Comparison of ENCODE assay signal across 9 cellular contexts in the genomic region with DNA sequence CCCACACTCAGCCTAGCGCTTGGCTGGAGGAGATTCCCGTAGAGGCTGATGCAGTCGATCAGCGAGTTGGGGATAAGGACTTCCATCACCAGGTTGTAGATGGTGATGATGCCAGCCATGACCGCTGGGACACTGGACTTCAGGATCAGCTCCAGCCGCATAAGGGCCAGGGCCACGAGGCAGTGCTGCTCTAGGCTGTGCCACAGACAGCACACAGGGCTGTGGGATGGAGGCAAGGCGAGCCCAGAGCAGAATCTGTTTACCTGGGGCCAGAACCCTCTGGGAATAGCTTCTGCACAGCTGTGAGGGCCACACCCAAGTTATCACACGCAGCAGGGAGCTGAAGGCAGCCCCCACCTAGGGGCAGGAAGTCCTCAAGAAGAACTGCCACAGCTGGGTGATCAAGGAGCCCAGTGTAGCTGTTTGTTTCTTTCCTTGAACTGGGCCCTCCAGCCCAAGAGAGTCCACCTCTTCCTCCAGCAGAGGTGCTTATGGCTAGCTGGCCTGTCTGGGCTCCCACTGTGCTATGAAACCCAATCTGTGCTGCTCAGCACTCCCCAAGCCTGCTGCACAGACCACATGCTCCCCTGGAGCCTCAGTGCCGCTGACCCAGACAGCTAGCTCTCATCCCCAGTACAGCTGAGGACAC. TPM values are rescaled to one million over a fixed set of nuclear protein-coding genes. Genes with fewer than 3 reads are reported as not detected.
DNase-seq lines count a peak whose midpoint lies in the region; ATAC-seq and TF ChIP-seq lines count a peak whose summit lies in the region.
"Had no signal": no experiment of that assay in that cellular context is flagged by ENCODE, and none has a peak within 500 bp of the region (broad histone marks: within the 10 kb centered on the region; RNA-seq: fewer than 3 reads in every experiment).

No MANE protein-coding gene starts in this region.

- peak; percentile 63 for ATAC-seq in GM19025 (IDR thresholded peaks at IDR 0.05; ENCODE audit: low read depth, unreplicated experiment)
- ATAC-seq in HG02798 (IDR thresholded peaks at IDR 0.05; ENCODE audit: poor library complexity, unreplicated experiment), result peak; percentile 61
- ATAC-seq in activated B cell treated with CpG ODN at 0.5 μM for 24 hours (ENCODE audit: low read depth), result peak; percentile 76
- ATAC-seq in gastrocnemius medialis, result no peak

- TF ChIP-seq POLR2A in gastrocnemius medialis (IDR thresholded peaks at IDR 0.05) (no peak), sigmoid colon (IDR thresholded peaks at IDR 0.05) (no peak)

- H3K4me1 Mint-ChIP-seq in activated B cell treated with CpG ODN at 0.5 μM for 24 hours, result peaks cover 96% of the 10 kb centered on the region
- peaks cover 81% of the 10 kb centered on the region for H3K4me1 Mint-ChIP-seq in mesothelial cell of epicardium

- TF ChIP-seq EP300 in sigmoid colon (IDR thresholded peaks at IDR 0.05), result no peak

- no peaks in the 10 kb centered on the region for H3K36me3 ChIP-seq in gastrocnemius medialis
- no peaks in the 10 kb centered on the region for H3K36me3 ChIP-seq in sigmoid colon

- H3K27me3 ChIP-seq in gastrocnemius medialis (peaks cover 0 to 2% (median 0%) of the 10 kb centered on the region in 3 donors), sigmoid colon (no peaks in the 10 kb centered on the region)

- H3K4me3 ChIP-seq in gastrocnemius medialis (no peak overlapping the region), sigmoid colon (no peak overlapping the region)
- H3K4me3 ChIP-seq: lung had no signal

- no peaks in the 10 kb centered on the region for H3K4me1 ChIP-seq in gastrocnemius medialis
- H3K4me1 ChIP-seq in sigmoid colon, result peaks cover 0 to 25% (median 4%) of the 10 kb centered on the region in 4 donors

- WGBS in sigmoid colon, 2 donors, result 76 to 77% methylated on average over 10 of the region's 10 CpGs

- DNase-seq in activated B cell treated with CpG ODN at 0.5 μM for 24 hours (peak; percentile 51), mesothelial cell of epicardium (ENCODE audit: low spot score in 2 of 2, unreplicated experiment in 2 of 2) (no peak), NCI-H1092 (lab: John Stamatoyannopoulos, UW) (no peak), gastrocnemius medialis (no peak), NCI-H526 treated with DMSO at 0.1 percent for 48 hours (lab: John Stamatoyannopoulos, UW) (no peak), sigmoid colon (no peak)

- in situ Hi-C loops in gastrocnemius medialis (cut with MboI; ENCODE audit: low sequenced_read_pairs in 4 of 4), result no loop called here

- CTCF ChIA-PET in activated B cell treated with CpG ODN at 0.5 μM for 24 hours (lab: Charles Lee), result interaction anchor here (0.9 to 5.3 kb wide), 9 partner anchors 9 to 121 kb away, joined by 3 to 34 read pairs (median 5); no protein-coding TSS in a partner anchor

- POLR2A ChIA-PET in activated B cell treated with CpG ODN at 0.5 μM for 24 hours (lab: Charles Lee), result interaction anchor here (0.5 to 26.4 kb wide), 11 partner anchors 10 to 1778 kb away, joined by 3 to 694 read pairs (median 6); a partner anchor contains a TSS

- H3K36me3 Mint-ChIP-seq in activated B cell treated with CpG ODN at 0.5 μM for 24 hours (ENCODE audit: low read depth) (peaks cover 63% of the 10 kb centered on the region), mesothelial cell of epicardium (peaks cover 28% of the 10 kb centered on the region)

- H3K27ac Mint-ChIP-seq in activated B cell treated with CpG ODN at 0.5 μM for 24 hours, result peak overlapping the region; percentile 96
- peak overlapping the region; percentile 80 for H3K27ac Mint-ChIP-seq in mesothelial cell of epicardium

- H3K27me3 Mint-ChIP-seq in activated B cell treated with CpG ODN at 0.5 μM for 24 hours, result no peaks in the 10 kb centered on the region
- no peaks in the 10 kb centered on the region for H3K27me3 Mint-ChIP-seq in mesothelial cell of epicardium (ENCODE audit: low read depth)

- H3K27ac ChIP-seq in gastrocnemius medialis (no peak overlapping the region), sigmoid colon (no peak overlapping the region)

- TF ChIP-seq CTCF in activated B cell treated with CpG ODN at 0.5 μM for 24 hours (IDR thresholded peaks at IDR 0.05) (no peak), mesothelial cell of epicardium (IDR thresholded peaks at IDR 0.05; ENCODE audit: unreplicated experiment) (no peak), gastrocnemius medialis (IDR thresholded peaks at IDR 0.05 in 4 of 5, conservative IDR thresholded peaks at IDR 0.05 in 1 of 5) (no peak), sigmoid colon (IDR thresholded peaks at IDR 0.05) (no peak)

- intact Hi-C loops in activated B cell treated with CpG ODN at 0.5 μM for 24 hours (cut with micrococcal nuclease), result loop anchor here (1.0 kb wide), 3 partner anchors 8 to 28 kb away; no protein-coding TSS in a partner anchor
- intact Hi-C loops in gastrocnemius medialis (cut with DNase I; ENCODE audit: low total_unique reads), result no loop called here
- intact Hi-C loops in sigmoid colon (cut with DNase I), result no loop called here

- H3K4me3 Mint-ChIP-seq in activated B cell treated with CpG ODN at 0.5 μM for 24 hours (peak overlapping the region; percentile 70), mesothelial cell of epicardium (peak overlapping the region; percentile 96)

- H3K9me3 ChIP-seq in gastrocnemius medialis, result no peaks in the 10 kb centered on the region
- no peaks in the 10 kb centered on the region for H3K9me3 ChIP-seq in sigmoid colon

- H3K9me3 Mint-ChIP-seq in activated B cell treated with CpG ODN at 0.5 μM for 24 hours (no peaks in the 10 kb centered on the region), mesothelial cell of epicardium (no peaks in the 10 kb centered on the region)

RNA-seq across cellular contexts. Expression of a gene that starts 6.2 kb away (rescaled TPM):
- total RNA-seq in activated B cell treated with CpG ODN at 0.5 μM for 24 hours, result 105 and 117 TPM in 2 replicates
- total RNA-seq in mesothelial cell of epicardium, result 786 to 841 TPM (median 827 TPM) in 3 replicates
- total RNA-seq in gastrocnemius medialis, result 10 to 100 TPM in 2 of 4 donors, 1 to 10 TPM in 2; 6.3 to 16.1 (median 9.4) TPM
- 10 to 100 TPM in 3 of 4 donors, 1 to 10 TPM in 1; 7.7 to 33.5 (median 15.3) TPM for total RNA-seq in sigmoid colon
- 10 to 100 TPM in 1 of 3 donors, 1 to 10 TPM in 2; 4.2 to 44.9 (median 8.8) TPM for polyA plus RNA-seq in sigmoid colon

Comparison
In these comparisons a context has a peak if more than half of its experiments do, and no peak if none do; other contexts are left out.
1. ATAC-seq: peak in GM19025 (single experiment), HG02798 (single experiment) and activated B cell treated with CpG ODN at 0.5 μM for 24 hours (single experiment); none in gastrocnemius medialis (0 of 2).